11 cellular contexts compared by ENCODE assay signal in genomic region chr1:61132176-61133047, GRCh38. TPM values are rescaled to one million over a fixed set of nuclear protein-coding genes. Genes with fewer than 3 reads are reported as not detected.
DNase-seq lines count a peak whose midpoint lies in the region; ATAC-seq, FAIRE-seq and TF ChIP-seq lines count a peak whose summit lies in the region.
"Had no signal": no experiment of that assay in that cellular context is flagged by ENCODE, and none has a peak within 500 bp of the region (broad histone marks: within the 10 kb centered on the region; RNA-seq: fewer than 3 reads in every experiment).

No MANE protein-coding gene starts in this region.

- DNase-seq in MV-4-11 (lab: John Stamatoyannopoulos, UW) = peak; percentile 12
- peak; percentile 30 for DNase-seq in mammary epithelial cell
- no peak for DNase-seq in keratinocyte (ENCODE audit: low read depth, low spot score)
- peak in 2 of 49 donors; percentile 14 to 34 for DNase-seq in substantia nigra (lab: John Stamatoyannopoulos, UW)
- no peak for DNase-seq in activated CD4-positive, alpha-beta T cell treated with anti-CD3 and anti-CD28 coated beads for 36 hours
- no peak for DNase-seq in foreskin fibroblast
- no peak for DNase-seq in activated CD8-positive, alpha-beta memory T cell treated with anti-CD3 and anti-CD28 coated beads, Interleukin-2, amount 50 U/mL, for 48 hours
- DNase-seq: DND-41, immature natural killer cell, NCI-H1436 treated with DMSO at 0.1 percent for 48 hours had no signal

- H2AFZ ChIP-seq in mammary epithelial cell (ENCODE audit: low read depth, low read length) = peak overlapping the region; percentile 46
- H2AFZ ChIP-seq in keratinocyte (ENCODE audit: control insufficient read depth, low read length) = no peak overlapping the region

- no peaks in the 10 kb centered on the region for H3K27me3 ChIP-seq in mammary epithelial cell (ENCODE audit: insufficient read depth, low read length)
- no peaks in the 10 kb centered on the region for H3K27me3 ChIP-seq in keratinocyte (ENCODE audit: control insufficient read depth, extremely low read depth, insufficient read depth, low read length)

- H3K4me1 Mint-ChIP-seq in activated CD4-positive, alpha-beta T cell treated with anti-CD3 and anti-CD28 coated beads for 36 hours = peaks cover 6% of the 10 kb centered on the region
- H3K4me1 Mint-ChIP-seq: immature natural killer cell had no signal

- dilution Hi-C loops in mammary epithelial cell (cut with HindIII; ENCODE audit: low sequenced_read_pairs) = no loop called here
- dilution Hi-C loops in keratinocyte (cut with MboI; ENCODE audit: extremely low pct_ligation_motif_present, low sequenced_read_pairs) = no loop called here

- H3K79me2 ChIP-seq in mammary epithelial cell (ENCODE audit: insufficient read depth, low read length) (peaks cover 16% of the 10 kb centered on the region), keratinocyte (ENCODE audit: control insufficient read depth, insufficient read depth, low read length) (no peaks in the 10 kb centered on the region)

- H3K9ac ChIP-seq in mammary epithelial cell (ENCODE audit: insufficient read depth, low read length) (peak overlapping the region; percentile 2), keratinocyte (ENCODE audit: control insufficient read depth, extremely low read depth, insufficient read depth, low read length) (no peak overlapping the region)

- H3K36me3 ChIP-seq in mammary epithelial cell (ENCODE audit: insufficient read depth, low read length) (peaks cover 2% of the 10 kb centered on the region), keratinocyte (ENCODE audit: control insufficient read depth in 2 of 2, extremely low read depth in 1 of 2, insufficient read depth in 2 of 2, low read length in 2 of 2) (no peaks in the 10 kb centered on the region)

- no peaks in the 10 kb centered on the region for H4K20me1 ChIP-seq in mammary epithelial cell (ENCODE audit: insufficient read depth, low read length)
- no peaks in the 10 kb centered on the region for H4K20me1 ChIP-seq in keratinocyte (ENCODE audit: control insufficient read depth, extremely low read depth, insufficient read depth, low read length)

- no peaks in the 10 kb centered on the region for H3K9me3 Mint-ChIP-seq in activated CD4-positive, alpha-beta T cell treated with anti-CD3 and anti-CD28 coated beads for 36 hours (ENCODE audit: low read depth)
- H3K9me3 Mint-ChIP-seq: immature natural killer cell had no signal

- peak overlapping the region; percentile 28 for H3K27ac ChIP-seq in mammary epithelial cell (ENCODE audit: insufficient read depth, low read depth, low read length)
- no peak overlapping the region for H3K27ac ChIP-seq in keratinocyte (ENCODE audit: control insufficient read depth, insufficient read depth, low read length)
- peak overlapping the region; percentile 9 for H3K27ac ChIP-seq in substantia nigra (ENCODE audit: low read depth, low read length, poor library complexity, severe bottlenecking)

- no peak for FAIRE-seq in keratinocyte (lab: Jason Lieb, UNC)

- TF ChIP-seq CTCF in mammary epithelial cell (conservative IDR thresholded peaks at IDR 0.05 in 1 of 2, IDR thresholded peaks at IDR 0.05 in 1 of 2; ENCODE audit: extremely low read depth in 1 of 2, insufficient read depth in 1 of 2, low read depth in 1 of 2, low read length in 2 of 2) (no peak), keratinocyte (optimal IDR thresholded peaks at IDR 0.05 in 1 of 3, IDR thresholded peaks at IDR 0.05 in 1 of 3, conservative IDR thresholded peaks at IDR 0.05 in 1 of 3; ENCODE audit: extremely low read depth in 1 of 3, insufficient read depth in 2 of 3, low read length in 3 of 3) (no peak), foreskin fibroblast (IDR thresholded peaks at IDR 0.05; ENCODE audit: low read depth, low read length) (no peak)

- 52% methylated on average over 9 of the region's 9 CpGs for WGBS in mammary epithelial cell (ENCODE audit: low coverage, missing lambda C conversion rate)

- no TSS peak for BruUV-seq in mammary epithelial cell (replicated peaks; lab: Mats Ljungman, UMichigan)

- H3K4me1 ChIP-seq in mammary epithelial cell (ENCODE audit: insufficient read depth, low read length) (peaks cover 12% of the 10 kb centered on the region), keratinocyte (ENCODE audit: control insufficient read depth, extremely low read depth, insufficient read depth, low read length) (peaks cover 5% of the 10 kb centered on the region)

- no peak overlapping the region for H3K4me3 Mint-ChIP-seq in activated CD4-positive, alpha-beta T cell treated with anti-CD3 and anti-CD28 coated beads for 36 hours
- H3K4me3 Mint-ChIP-seq: immature natural killer cell had no signal

- no peaks in the 10 kb centered on the region for H3K9me3 ChIP-seq in mammary epithelial cell (replicated peaks; ENCODE audit: insufficient read depth, low read length)
- H3K9me3 ChIP-seq in keratinocyte (ENCODE audit: control insufficient read depth, low read depth, low read length) = no peaks in the 10 kb centered on the region

- H3K4me2 ChIP-seq in mammary epithelial cell (ENCODE audit: insufficient read depth, low read depth, low read length) = peak overlapping the region; percentile 62
- peak overlapping the region; percentile 29 for H3K4me2 ChIP-seq in keratinocyte (ENCODE audit: control insufficient read depth, extremely low read depth, insufficient read depth, low read depth, low read length)

- H3K36me3 Mint-ChIP-seq in activated CD4-positive, alpha-beta T cell treated with anti-CD3 and anti-CD28 coated beads for 36 hours (ENCODE audit: low read depth) = no peaks in the 10 kb centered on the region
- H3K36me3 Mint-ChIP-seq: immature natural killer cell had no signal

- intact Hi-C loops in mammary epithelial cell (cut with micrococcal nuclease) = no loop called here
- intact Hi-C loops in activated CD4-positive, alpha-beta T cell treated with anti-CD3 and anti-CD28 coated beads for 36 hours (cut with DNase I, micrococcal nuclease) = no loop called here

- no peak for ATAC-seq in activated CD4-positive, alpha-beta T cell treated with anti-CD3 and anti-CD28 coated beads for 36 hours
- ATAC-seq in GM21723 (IDR thresholded peaks at IDR 0.05; ENCODE audit: unreplicated experiment) = no peak

- H3K9me1 ChIP-seq in keratinocyte (ENCODE audit: control insufficient read depth, extremely low read depth, insufficient read depth, low read length) = no peaks in the 10 kb centered on the region

- in situ Hi-C loops in mammary epithelial cell (cut with MboI; ENCODE audit: low sequenced_read_pairs in 2 of 2) = no loop called here

- no peak overlapping the region for H3K27ac Mint-ChIP-seq in activated CD4-positive, alpha-beta T cell treated with anti-CD3 and anti-CD28 coated beads for 36 hours
- H3K27ac Mint-ChIP-seq: immature natural killer cell had no signal

- no peak overlapping the region for H3K4me3 ChIP-seq in mammary epithelial cell (replicated peaks in 1 of 3; ENCODE audit: insufficient read depth in 1 of 3, low read depth in 2 of 3, low read length in 3 of 3)
- no peak overlapping the region for H3K4me3 ChIP-seq in keratinocyte (ENCODE audit: control insufficient read depth in 2 of 3, extremely low read depth in 1 of 3, insufficient read depth in 2 of 3, low read depth in 1 of 3, low read length in 3 of 3)
- no peak overlapping the region for H3K4me3 ChIP-seq in foreskin fibroblast (ENCODE audit: low read depth in 1 of 2, low read length in 2 of 2)

- POLR2A ChIA-PET in activated CD4-positive, alpha-beta T cell treated with anti-CD3 and anti-CD28 coated beads for 36 hours (lab: Charles Lee) = no interaction called here

- H3K27me3 Mint-ChIP-seq in activated CD4-positive, alpha-beta T cell treated with anti-CD3 and anti-CD28 coated beads for 36 hours = peaks cover 5% of the 10 kb centered on the region

- CTCF ChIA-PET in mammary epithelial cell (lab: Charles Lee; ENCODE audit: low non-redundant PET) = interaction anchor here (0.7 kb wide), 1 partner anchor 38 kb away, joined by 7 read pairs; no protein-coding TSS in a partner anchor
- CTCF ChIA-PET in activated CD4-positive, alpha-beta T cell treated with anti-CD3 and anti-CD28 coated beads for 36 hours (lab: Charles Lee) = interaction anchor here (0.9 kb wide), 1 partner anchor 83 kb away, joined by 3 read pairs; no protein-coding TSS in a partner anchor

RNA-seq across cellular contexts. Expression of gene NFIA, which starts 50.1 kb away (rescaled TPM):
- 10 to 100 TPM in 1 of 2 donors, 1 to 10 TPM in 1; 8.7 to 33.2 TPM for total RNA-seq in mammary epithelial cell
- polyA plus RNA-seq in mammary epithelial cell (27.8 TPM), keratinocyte (14.7 to 15.8 TPM (median 15.0 TPM) in 3 replicates)
- polyA minus RNA-seq in mammary epithelial cell (49.5 TPM), keratinocyte (43.3 to 66.0 TPM (median 52.8 TPM) in 3 replicates)
- polyA plus RNA-seq in keratinocyte (2011; ENCODE audit: low read depth) = 11.6 TPM
- polyA plus RNA-seq in keratinocyte (2011; cell fraction: cytosol; rRNA removed) = 10.3 and 14.9 TPM in 2 replicates
- polyA plus RNA-seq in keratinocyte (2011; cell fraction: nucleus; rRNA removed) = 15.1 and 17.0 TPM in 2 replicates
- polyA plus RNA-seq in keratinocyte (2012; ENCODE audit: low replicate concordance) = 9.8 and 10.0 TPM in 2 replicates
- 26.3 TPM for polyA minus RNA-seq in keratinocyte (2011; cell fraction: cytosol; rRNA and poly(A)+ RNA removed)
- polyA minus RNA-seq in keratinocyte (2011; cell fraction: nucleus; rRNA and poly(A)+ RNA removed) = 33.3 and 66.9 TPM in 2 replicates
- total RNA-seq in activated CD4-positive, alpha-beta T cell treated with anti-CD3 and anti-CD28 coated beads for 36 hours = 1 to 10 TPM; 3.0 to 3.2 TPM

Comparison
In these comparisons a context has a peak if more than half of its experiments do, and no peak if none do; other contexts are left out.
1. DNase-seq: peak in MV-4-11 (single experiment) and mammary epithelial cell (single experiment); none in keratinocyte (single experiment), activated CD4-positive, alpha-beta T cell treated with anti-CD3 and anti-CD28 coated beads for 36 hours (single experiment), foreskin fibroblast (0 of 2) and activated CD8-positive, alpha-beta memory T cell treated with anti-CD3 and anti-CD28 coated beads, Interleukin-2, amount 50 U/mL, for 48 hours (single experiment).